ENCODE assay signal across 1 cellular context in genomic region chr5:7268722-7269121, GRCh38.
TF ChIP-seq lines count a peak whose summit lies in the region.

No MANE protein-coding gene starts in this region.

TF ChIP-seq in WTC11, 78 proteins besides CTCF, POLR2A, EP300 and RAD21:
- TF ChIP-seq ZNF532 (CRISPR knock-in tag; IDR thresholded peaks at IDR 0.05; ENCODE audit: borderline replicate concordance) = 0 out of 2 replicates have a peak, but pooled peaks have one; percentile 62
TF ChIP-seq in WTC11: peak in this region for 1; not testable (repeated sequence) for 77.
